In the genomic region with DNA sequence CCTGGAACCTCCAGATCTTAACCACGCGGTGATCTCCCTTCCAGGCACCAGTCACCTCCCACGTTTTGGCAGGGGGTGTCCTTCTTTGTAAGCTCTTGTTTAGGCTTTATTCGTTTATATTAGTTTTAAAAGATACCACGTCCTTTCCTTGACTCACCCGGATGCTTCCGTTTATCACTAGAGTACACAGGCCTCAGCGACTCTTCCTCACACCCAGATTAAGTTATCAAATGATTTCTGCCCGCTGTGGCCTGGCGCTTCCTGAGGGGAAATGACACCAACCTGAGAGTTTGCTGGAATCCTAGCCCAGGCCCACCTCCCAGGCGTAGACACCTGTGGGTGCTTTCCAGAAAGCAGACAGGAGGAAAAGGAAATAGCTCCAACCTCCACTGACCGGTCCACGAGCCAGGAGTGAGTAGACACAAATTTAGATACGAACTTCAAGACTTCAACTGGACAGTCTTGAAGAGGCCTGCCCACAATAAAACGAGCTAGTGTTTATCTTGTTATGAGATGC, we compare ENCODE assay signal across 11 cellular contexts. TPM values are rescaled to one million over a fixed set of nuclear protein-coding genes. Genes with fewer than 3 reads are reported as not detected.
DNase-seq lines count a peak whose midpoint lies in the region; FAIRE-seq and TF ChIP-seq lines count a peak whose summit lies in the region.
"Had no signal": no experiment of that assay in that cellular context is flagged by ENCODE, and none has a peak within 500 bp of the region (broad histone marks: within the 10 kb centered on the region; RNA-seq: fewer than 3 reads in every experiment).

No MANE protein-coding gene starts in this region.

- intact Hi-C loops in CD14-positive monocyte (cut with micrococcal nuclease), result no loop called here
- intact Hi-C loops in OCI-LY7 (cut with micrococcal nuclease; ENCODE audit: unreplicated experiment), result no loop called here

- peak overlapping the region; percentile 39 for H3K4me3 ChIP-seq in SJSA1
- peak overlapping the region; percentile 58 to 90 for H3K4me3 ChIP-seq in foreskin fibroblast (ENCODE audit: low read depth in 1 of 2, low read length in 2 of 2)
- peak overlapping the region; percentile 75 for H3K4me3 ChIP-seq in parathyroid adenoma (ENCODE audit: low read depth, low read length)
- no peak overlapping the region for H3K4me3 ChIP-seq in OCI-LY7 (ENCODE audit: low read depth, low read length, poor library complexity, severe bottlenecking)
- H3K4me3 ChIP-seq: GM12878 had no signal

- peak overlapping the region; percentile 97 for H3K4me2 ChIP-seq in parathyroid adenoma (ENCODE audit: low read length)
- H3K4me2 ChIP-seq in OCI-LY7 (ENCODE audit: low read length), result no peak overlapping the region

- peak overlapping the region; percentile 27 to 76 for H3K4me3 Mint-ChIP-seq in CD14-positive monocyte

- H3K79me2 ChIP-seq in parathyroid adenoma (no peaks in the 10 kb centered on the region), OCI-LY7 (ENCODE audit: insufficient read depth, low read depth, low read length) (no peaks in the 10 kb centered on the region)

- H4K20me1 ChIP-seq in OCI-LY7 (ENCODE audit: insufficient read depth, low read length), result no peaks in the 10 kb centered on the region

- H3K9ac ChIP-seq in parathyroid adenoma, result peak overlapping the region; percentile 46

- H3K27me3 ChIP-seq in SJSA1 (replicated peaks), result 0 out of 2 replicates have a peak, but pooled peaks cover 2% of the 10 kb centered on the region
- no peaks in the 10 kb centered on the region for H3K27me3 ChIP-seq in parathyroid adenoma (ENCODE audit: control insufficient read depth, insufficient read depth, low read length)

- H3K27ac ChIP-seq in SJSA1 (no peak overlapping the region), parathyroid adenoma (peak overlapping the region; percentile 87), OCI-LY7 (ENCODE audit: low read depth, low read length, poor library complexity, severe bottlenecking) (no peak overlapping the region)
- H3K27ac ChIP-seq: HL-60 had no signal

- DNase-seq in CD14-positive monocyte (ENCODE audit: low spot score) (no peak), SJSA1 (ENCODE audit: low read depth in 1 of 2, low spot score in 2 of 2) (peak in 1 of 2 experiments; percentile 2), foreskin fibroblast (peak in 1 of 2 donors; percentile 27), OCI-LY7 (ENCODE audit: low spot score) (no peak), GM19238 (ENCODE audit: insufficient read length, low spot score) (no peak), NCI-H2227 (lab: John Stamatoyannopoulos, UW; ENCODE audit: unreplicated experiment) (no peak), frontal cortex (ENCODE audit: low spot score in 2 of 2) (no peak)

- FAIRE-seq in frontal cortex (lab: Jason Lieb, UNC), result no peak
- FAIRE-seq: GM12878 had no signal

- peaks cover 3 to 7% of the 10 kb centered on the region in 2 donors for H3K36me3 Mint-ChIP-seq in CD14-positive monocyte

- peaks cover 0 to 20% (median 3%) of the 10 kb centered on the region in 7 donors for H3K9me3 Mint-ChIP-seq in CD14-positive monocyte

- TF ChIP-seq CTCF in CD14-positive monocyte (IDR thresholded peaks at IDR 0.05), result no peak
- TF ChIP-seq CTCF in foreskin fibroblast (IDR thresholded peaks at IDR 0.05; ENCODE audit: low read depth, low read length), result no peak
- TF ChIP-seq CTCF in parathyroid adenoma (IDR thresholded peaks at IDR 0.05), result no peak
- no peak for TF ChIP-seq CTCF in OCI-LY7 (conservative IDR thresholded peaks at IDR 0.05; ENCODE audit: low read length)

- peaks cover 31 to 42% (median 36%) of the 10 kb centered on the region in 3 donors for H3K27me3 Mint-ChIP-seq in CD14-positive monocyte (ENCODE audit: low read depth in 3 of 3)

- H3K4me1 Mint-ChIP-seq in CD14-positive monocyte, result peaks cover 28% of the 10 kb centered on the region

- POLR2A ChIA-PET in OCI-LY7 (lab: Charles Lee), result no interaction called here

- no peaks in the 10 kb centered on the region for H3K9me2 ChIP-seq in OCI-LY7 (ENCODE audit: insufficient read depth, low read length)

- no TSS peak for BruUV-seq in OCI-LY7 (replicated peaks; lab: Mats Ljungman, UMichigan)

- H3K27ac Mint-ChIP-seq in CD14-positive monocyte, result no peak overlapping the region

- peaks cover 7% of the 10 kb centered on the region for H3K4me1 ChIP-seq in SJSA1 (replicated peaks)
- peaks cover 6% of the 10 kb centered on the region for H3K4me1 ChIP-seq in parathyroid adenoma
- no peaks in the 10 kb centered on the region for H3K4me1 ChIP-seq in OCI-LY7 (ENCODE audit: insufficient read depth, low read length, poor library complexity, severe bottlenecking)

- CTCF ChIA-PET in OCI-LY7 (lab: Charles Lee; ENCODE audit: unreplicated experiment), result no interaction called here

- H3K9me3 ChIP-seq in SJSA1 (replicated peaks) (no peaks in the 10 kb centered on the region), parathyroid adenoma (ENCODE audit: control insufficient read depth, low read length) (no peaks in the 10 kb centered on the region), OCI-LY7 (ENCODE audit: low read length) (no peaks in the 10 kb centered on the region)

- H2AFZ ChIP-seq in parathyroid adenoma (peak overlapping the region; percentile 89), OCI-LY7 (ENCODE audit: low read length) (no peak overlapping the region)

- no peaks in the 10 kb centered on the region for H3K36me3 ChIP-seq in SJSA1
- no peaks in the 10 kb centered on the region for H3K36me3 ChIP-seq in parathyroid adenoma (ENCODE audit: control insufficient read depth, insufficient read depth, low read length)
- no peaks in the 10 kb centered on the region for H3K36me3 ChIP-seq in OCI-LY7 (ENCODE audit: insufficient read depth, low read length)

RNA-seq across cellular contexts. Expression of a gene that starts 0.8 kb away (rescaled TPM):
- polyA plus RNA-seq in CD14-positive monocyte, result not detected
- total RNA-seq in SJSA1 (2014; rRNA removed; shearing (Covaris generic)), result 0.45 and 0.81 TPM in 2 replicates
- not detected in 2 replicates for total RNA-seq in OCI-LY7 (2014; rRNA removed; shearing (Covaris generic))
- total RNA-seq in OCI-LY7 (2022) (not detected in 2 replicates), frontal cortex (20.4 TPM)
- total RNA-seq: T-helper 2 cell treated with Interferon-gamma antibody and Interleukin-4, amounts not matched to agents 100 ng/mL and 5 ng/mL, for 36 hours had no signal

Comparison
In these comparisons a context has a peak if more than half of its experiments do, and no peak if none do; other contexts are left out.
1. RNA of a gene that starts 0.8 kb away (total RNA-seq): 20.4 TPM in frontal cortex (single experiment); 0.45 to 0.81 TPM in SJSA1 and not detected in OCI-LY7; every median in the first group is over 10 times any median in the second.